ENCODE assay signal across 1 cellular context in the genomic region with DNA sequence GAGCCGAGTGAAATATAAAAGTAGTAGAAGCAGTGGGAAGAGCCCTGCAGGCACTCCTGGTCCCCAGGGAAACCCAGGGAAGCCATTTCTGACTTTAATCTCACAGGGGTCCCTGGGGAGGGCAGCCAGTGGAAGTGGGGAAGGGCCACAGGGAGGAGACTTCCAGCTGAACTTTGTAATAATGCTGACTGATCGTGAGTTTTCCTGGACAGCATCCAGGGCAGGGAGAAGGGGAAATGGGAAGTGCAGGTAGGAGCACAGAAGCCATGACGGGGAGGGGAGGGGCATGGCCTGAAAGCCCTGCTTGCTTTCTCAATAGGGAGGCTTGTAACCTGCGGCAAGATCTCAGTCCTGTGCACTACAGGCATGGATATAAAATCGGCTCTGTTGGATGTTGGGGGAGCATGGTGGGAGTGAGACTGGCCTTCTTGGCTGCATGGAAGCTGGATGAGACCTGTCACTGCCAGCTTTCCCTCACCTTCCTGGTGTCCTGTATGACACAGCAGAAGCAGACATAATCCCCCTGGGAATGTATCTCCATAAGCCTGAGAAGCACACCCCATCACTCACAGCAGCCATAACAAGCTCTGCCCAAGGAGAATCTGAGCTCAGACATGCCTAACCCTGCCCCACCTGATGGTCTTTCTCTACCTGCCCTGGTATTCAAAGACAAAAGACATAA.
TF ChIP-seq lines count a peak whose summit lies in the region.

No MANE protein-coding gene starts in this region.

TF ChIP-seq in GM12891, 5 proteins besides CTCF, POLR2A, EP300 and RAD21:
- no peak for TF ChIP-seq SPI1 (IDR thresholded peaks at IDR 0.05; ENCODE audit: low read depth, low read length)
- no peak for TF ChIP-seq PAX5 (IDR thresholded peaks at IDR 0.05; ENCODE audit: insufficient read depth, low read length, severe bottlenecking)
- TF ChIP-seq TAF1 (IDR thresholded peaks at IDR 0.05; ENCODE audit: low read depth, low read length) = no peak
- TF ChIP-seq POLR2AphosphoS5 (IDR thresholded peaks at IDR 0.05; ENCODE audit: low read depth, low read length) = no peak
- no peak for TF ChIP-seq POU2F2 (IDR thresholded peaks at IDR 0.05; ENCODE audit: low read depth, low read length)
